ENCODE assay signal across 17 cellular contexts in the genomic region with DNA sequence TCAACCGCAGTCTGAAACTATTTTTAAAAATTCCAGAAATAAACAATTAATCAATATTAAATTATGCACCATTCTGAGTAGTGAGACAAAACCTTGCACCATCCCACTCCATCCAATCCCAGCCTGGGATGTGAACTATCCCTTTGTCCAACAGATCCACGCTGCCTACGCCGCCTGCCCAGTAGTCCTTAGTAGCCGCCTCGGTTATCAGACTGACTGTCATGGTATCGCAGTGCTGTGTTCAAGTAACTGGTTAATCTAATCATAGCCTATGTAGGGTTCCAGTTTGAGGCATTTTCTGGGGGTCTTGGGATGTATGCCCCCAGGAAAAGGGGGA.
DNase-seq lines count a peak whose midpoint lies in the region; ATAC-seq and TF ChIP-seq lines count a peak whose summit lies in the region.
"Had no signal": no experiment of that assay in that cellular context is flagged by ENCODE, and none has a peak within 500 bp of the region (broad histone marks: within the 10 kb centered on the region; RNA-seq: fewer than 3 reads in every experiment).

No MANE protein-coding gene starts in this region.

- CTCF ChIA-PET in PC-9 (lab: Charles Lee) = no interaction called here
- CTCF ChIA-PET in CD4-positive, alpha-beta T cell (lab: Charles Lee) = no interaction called here

- H3K9me3 ChIP-seq in PC-9 (ENCODE audit: insufficient read depth, low read depth) = no peaks in the 10 kb centered on the region
- no peaks in the 10 kb centered on the region for H3K9me3 ChIP-seq in lung (ENCODE audit: control insufficient read depth in 2 of 2, insufficient read depth in 1 of 2, low read length in 1 of 2)
- no peaks in the 10 kb centered on the region for H3K9me3 ChIP-seq in upper lobe of left lung
- no peaks in the 10 kb centered on the region for H3K9me3 ChIP-seq in CD4-positive, alpha-beta T cell (ENCODE audit: control insufficient read depth, low read length)
- H3K9me3 ChIP-seq: BE2C, HAP-1 had no signal

- TF ChIP-seq CTCF in PC-9 (conservative IDR thresholded peaks at IDR 0.05) = no peak
- no peak for TF ChIP-seq CTCF in lung (IDR thresholded peaks at IDR 0.05; ENCODE audit: control extremely low read depth, extremely low read depth)
- TF ChIP-seq CTCF in upper lobe of left lung (IDR thresholded peaks at IDR 0.05) = no peak
- no peak for TF ChIP-seq CTCF in CD4-positive, alpha-beta T cell (IDR thresholded peaks at IDR 0.05)

- no peaks in the 10 kb centered on the region for H4K20me1 ChIP-seq in PC-9 (ENCODE audit: insufficient read depth)

- no peak overlapping the region for H3K27ac Mint-ChIP-seq in CD4-positive, alpha-beta T cell
- H3K27ac Mint-ChIP-seq: activated naive CD8-positive, alpha-beta T cell treated with anti-CD3 and anti-CD28 coated beads for 36 hours; nephron progenitor cell; stimulated activated naive CD8-positive, alpha-beta T cell treated with anti-CD3 and anti-CD28 coated beads, Interleukin-15, Interleukin-2, amounts not matched to agents 100 ng/mL and 50 ng/mL, for 24 hours; T-helper 2 cell treated with Interferon-gamma antibody and Interleukin-4, amounts not matched to agents 5 μg/mL and 100 μg/mL, for 36 hours had no signal

- H2AFZ ChIP-seq in PC-9 = no peak overlapping the region

- H3K36me3 Mint-ChIP-seq in CD4-positive, alpha-beta T cell (ENCODE audit: low read depth) = no peaks in the 10 kb centered on the region
- H3K36me3 Mint-ChIP-seq: activated naive CD8-positive, alpha-beta T cell treated with anti-CD3 and anti-CD28 coated beads for 36 hours had no signal

- H3K27me3 ChIP-seq in PC-9 (ENCODE audit: insufficient read depth, low read depth) = no peaks in the 10 kb centered on the region
- H3K27me3 ChIP-seq in lung (ENCODE audit: control insufficient read depth, insufficient read depth) = no peaks in the 10 kb centered on the region
- H3K27me3 ChIP-seq in upper lobe of left lung = no peaks in the 10 kb centered on the region
- peaks cover 3% of the 10 kb centered on the region for H3K27me3 ChIP-seq in CD4-positive, alpha-beta T cell (ENCODE audit: control insufficient read depth, insufficient read depth, low read length)
- H3K27me3 ChIP-seq: BE2C had no signal

- no peaks in the 10 kb centered on the region; the same call in 1 of the 2 replicates for H3F3A ChIP-seq in PC-9 (ENCODE audit: insufficient read depth, low read depth)

- H3K79me2 ChIP-seq in PC-9 (ENCODE audit: low read depth) = no peaks in the 10 kb centered on the region

- WGBS in lung, 2 donors = 76 to 80% methylated on average over 7 of the region's 7 CpGs
- 89 to 90% methylated on average over 7 of the region's 7 CpGs for WGBS in upper lobe of left lung, 2 donors

- no peaks in the 10 kb centered on the region for H3K9me2 ChIP-seq in PC-9 (ENCODE audit: insufficient read depth)

- H3K4me2 ChIP-seq in PC-9 = no peak overlapping the region

- H3K9me3 Mint-ChIP-seq in CD4-positive, alpha-beta T cell = no peaks in the 10 kb centered on the region
- H3K9me3 Mint-ChIP-seq: activated naive CD8-positive, alpha-beta T cell treated with anti-CD3 and anti-CD28 coated beads for 36 hours; nephron progenitor cell; stimulated activated naive CD8-positive, alpha-beta T cell treated with anti-CD3 and anti-CD28 coated beads, Interleukin-15, Interleukin-2, amounts not matched to agents 100 ng/mL and 50 ng/mL, for 24 hours; T-helper 2 cell treated with Interferon-gamma antibody and Interleukin-4, amounts not matched to agents 5 μg/mL and 100 μg/mL, for 36 hours had no signal

- H3K27ac ChIP-seq in PC-9 = peak overlapping the region; percentile 59
- peak overlapping the region; percentile 72 for H3K27ac ChIP-seq in epithelial cell of prostate
- no peak overlapping the region for H3K27ac ChIP-seq in lung (ENCODE audit: low read depth in 1 of 2, low read length in 1 of 2)
- peak overlapping the region; percentile 48 to 76 (median 70) for H3K27ac ChIP-seq in upper lobe of left lung
- H3K27ac ChIP-seq in CD4-positive, alpha-beta T cell (ENCODE audit: low read depth, low read length) = no peak overlapping the region

- POLR2A ChIA-PET in PC-9 (lab: Charles Lee; ENCODE audit: unreplicated experiment) = no interaction called here
- POLR2A ChIA-PET in CD4-positive, alpha-beta T cell (lab: Charles Lee) = no interaction called here

- H3K36me3 ChIP-seq in PC-9 (ENCODE audit: low read depth) (no peaks in the 10 kb centered on the region), lung (ENCODE audit: control insufficient read depth in 2 of 2, insufficient read depth in 2 of 2, low read length in 2 of 2) (no peaks in the 10 kb centered on the region), upper lobe of left lung (no peaks in the 10 kb centered on the region)
- H3K36me3 ChIP-seq: BE2C, HAP-1 had no signal

- TF ChIP-seq EP300 in upper lobe of left lung (IDR thresholded peaks at IDR 0.05) = no peak

- BruUV-seq in PC-9 (replicated peaks; lab: Mats Ljungman, UMichigan) = no TSS peak

- DNase-seq in PC-9 (no peak), epithelial cell of prostate (ENCODE audit: low read depth, low spot score) (no peak), lung (ENCODE audit: low spot score) (no peak), upper lobe of left lung (no peak), superior temporal gyrus (ENCODE audit: extremely low spot score) (no peak), SW 1271 (lab: John Stamatoyannopoulos, UW) (no peak), activated T-cell treated with anti-CD3 and anti-CD28 coated beads for 4 hours (no peak)
- no peak for DNase-seq in CD4-positive, alpha-beta T cell
- DNase-seq: activated CD4-positive, CD25-positive, alpha-beta regulatory T cell; activated naive CD8-positive, alpha-beta T cell treated with anti-CD3 and anti-CD28 coated beads for 36 hours; BE2C; NCI-H187 treated with DMSO at 0.1 percent for 48 hours; NCI-H510A had no signal

- H3K4me1 ChIP-seq in PC-9 (replicated peaks; ENCODE audit: insufficient read depth) (peaks cover 6% of the 10 kb centered on the region; the same call in 1 of the 2 replicates), lung (ENCODE audit: control insufficient read depth in 2 of 2, insufficient read depth in 2 of 2, low read length in 2 of 2) (no peaks in the 10 kb centered on the region), upper lobe of left lung (peaks cover 0 to 6% (median 5%) of the 10 kb centered on the region in 4 donors)
- H3K4me1 ChIP-seq: BE2C, HAP-1 had no signal

- TF ChIP-seq POLR2A in upper lobe of left lung (IDR thresholded peaks at IDR 0.05) = no peak

- no peak overlapping the region for H3K4me3 Mint-ChIP-seq in CD4-positive, alpha-beta T cell
- H3K4me3 Mint-ChIP-seq: activated naive CD8-positive, alpha-beta T cell treated with anti-CD3 and anti-CD28 coated beads for 36 hours; nephron progenitor cell; stimulated activated naive CD8-positive, alpha-beta T cell treated with anti-CD3 and anti-CD28 coated beads, Interleukin-15, Interleukin-2, amounts not matched to agents 100 ng/mL and 50 ng/mL, for 24 hours; T-helper 2 cell treated with Interferon-gamma antibody and Interleukin-4, amounts not matched to agents 5 μg/mL and 100 μg/mL, for 36 hours had no signal

- no peaks in the 10 kb centered on the region for H3K27me3 Mint-ChIP-seq in CD4-positive, alpha-beta T cell
- H3K27me3 Mint-ChIP-seq: activated naive CD8-positive, alpha-beta T cell treated with anti-CD3 and anti-CD28 coated beads for 36 hours; stimulated activated naive CD8-positive, alpha-beta T cell treated with anti-CD3 and anti-CD28 coated beads, Interleukin-15, Interleukin-2, amounts not matched to agents 100 ng/mL and 50 ng/mL, for 24 hours had no signal

- intact Hi-C loops in PC-9 (cut with micrococcal nuclease; ENCODE audit: unreplicated experiment) = no loop called here
- intact Hi-C loops in CD4-positive, alpha-beta T cell (cut with DNase I, micrococcal nuclease) = no loop called here

- ATAC-seq in lung (ENCODE audit: insufficient read depth, low FRiP score) = peak; percentile 16
- ATAC-seq in upper lobe of left lung (ENCODE audit: low FRiP score in 2 of 2) = peak; percentile 37 to 58
- no peak for ATAC-seq in CD4-positive, alpha-beta T cell (ENCODE audit: poor library complexity)

- H3K4me3 ChIP-seq in PC-9 (no peak overlapping the region), lung (no peak overlapping the region), upper lobe of left lung (no peak overlapping the region)
- H3K4me3 ChIP-seq: HAP-1 had no signal

- no peaks in the 10 kb centered on the region for H3K4me1 Mint-ChIP-seq in CD4-positive, alpha-beta T cell (ENCODE audit: low read depth)
- H3K4me1 Mint-ChIP-seq: activated naive CD8-positive, alpha-beta T cell treated with anti-CD3 and anti-CD28 coated beads for 36 hours had no signal

Comparison
In these comparisons a context has a peak if more than half of its experiments do, and no peak if none do; other contexts are left out.
1. H3K27ac ChIP-seq: peak in PC-9 (single experiment), epithelial cell of prostate (single experiment) and upper lobe of left lung (4 of 4); none in lung (0 of 2) and CD4-positive, alpha-beta T cell (single experiment).